Comparison of ENCODE assay signal across 1 cellular context in the genomic region with DNA sequence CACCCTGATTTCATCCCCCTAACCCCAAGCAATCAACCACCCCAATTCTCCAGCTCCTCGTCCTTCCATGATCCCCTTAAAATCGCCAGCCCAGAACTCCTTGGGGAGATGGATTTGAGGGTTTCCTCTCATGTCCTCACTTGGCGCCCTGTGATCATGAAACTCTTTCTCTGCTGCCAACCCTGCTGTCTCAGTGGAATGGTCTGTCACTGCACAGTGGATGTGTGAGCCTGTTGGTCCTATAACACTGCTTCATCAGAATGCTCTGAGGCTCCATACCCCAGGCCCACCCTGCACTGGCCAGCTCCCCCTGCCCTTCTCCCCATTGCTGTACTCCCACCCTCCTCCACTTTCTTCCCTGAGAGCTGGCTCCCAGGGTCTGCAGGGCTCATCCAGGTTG.
TF ChIP-seq lines count a peak whose summit lies in the region.

No MANE protein-coding gene starts in this region.

TF ChIP-seq in K562, 482 proteins besides CTCF, POLR2A, EP300 and RAD21 (continued from another document):
- TF ChIP-seq, protein P1, sequence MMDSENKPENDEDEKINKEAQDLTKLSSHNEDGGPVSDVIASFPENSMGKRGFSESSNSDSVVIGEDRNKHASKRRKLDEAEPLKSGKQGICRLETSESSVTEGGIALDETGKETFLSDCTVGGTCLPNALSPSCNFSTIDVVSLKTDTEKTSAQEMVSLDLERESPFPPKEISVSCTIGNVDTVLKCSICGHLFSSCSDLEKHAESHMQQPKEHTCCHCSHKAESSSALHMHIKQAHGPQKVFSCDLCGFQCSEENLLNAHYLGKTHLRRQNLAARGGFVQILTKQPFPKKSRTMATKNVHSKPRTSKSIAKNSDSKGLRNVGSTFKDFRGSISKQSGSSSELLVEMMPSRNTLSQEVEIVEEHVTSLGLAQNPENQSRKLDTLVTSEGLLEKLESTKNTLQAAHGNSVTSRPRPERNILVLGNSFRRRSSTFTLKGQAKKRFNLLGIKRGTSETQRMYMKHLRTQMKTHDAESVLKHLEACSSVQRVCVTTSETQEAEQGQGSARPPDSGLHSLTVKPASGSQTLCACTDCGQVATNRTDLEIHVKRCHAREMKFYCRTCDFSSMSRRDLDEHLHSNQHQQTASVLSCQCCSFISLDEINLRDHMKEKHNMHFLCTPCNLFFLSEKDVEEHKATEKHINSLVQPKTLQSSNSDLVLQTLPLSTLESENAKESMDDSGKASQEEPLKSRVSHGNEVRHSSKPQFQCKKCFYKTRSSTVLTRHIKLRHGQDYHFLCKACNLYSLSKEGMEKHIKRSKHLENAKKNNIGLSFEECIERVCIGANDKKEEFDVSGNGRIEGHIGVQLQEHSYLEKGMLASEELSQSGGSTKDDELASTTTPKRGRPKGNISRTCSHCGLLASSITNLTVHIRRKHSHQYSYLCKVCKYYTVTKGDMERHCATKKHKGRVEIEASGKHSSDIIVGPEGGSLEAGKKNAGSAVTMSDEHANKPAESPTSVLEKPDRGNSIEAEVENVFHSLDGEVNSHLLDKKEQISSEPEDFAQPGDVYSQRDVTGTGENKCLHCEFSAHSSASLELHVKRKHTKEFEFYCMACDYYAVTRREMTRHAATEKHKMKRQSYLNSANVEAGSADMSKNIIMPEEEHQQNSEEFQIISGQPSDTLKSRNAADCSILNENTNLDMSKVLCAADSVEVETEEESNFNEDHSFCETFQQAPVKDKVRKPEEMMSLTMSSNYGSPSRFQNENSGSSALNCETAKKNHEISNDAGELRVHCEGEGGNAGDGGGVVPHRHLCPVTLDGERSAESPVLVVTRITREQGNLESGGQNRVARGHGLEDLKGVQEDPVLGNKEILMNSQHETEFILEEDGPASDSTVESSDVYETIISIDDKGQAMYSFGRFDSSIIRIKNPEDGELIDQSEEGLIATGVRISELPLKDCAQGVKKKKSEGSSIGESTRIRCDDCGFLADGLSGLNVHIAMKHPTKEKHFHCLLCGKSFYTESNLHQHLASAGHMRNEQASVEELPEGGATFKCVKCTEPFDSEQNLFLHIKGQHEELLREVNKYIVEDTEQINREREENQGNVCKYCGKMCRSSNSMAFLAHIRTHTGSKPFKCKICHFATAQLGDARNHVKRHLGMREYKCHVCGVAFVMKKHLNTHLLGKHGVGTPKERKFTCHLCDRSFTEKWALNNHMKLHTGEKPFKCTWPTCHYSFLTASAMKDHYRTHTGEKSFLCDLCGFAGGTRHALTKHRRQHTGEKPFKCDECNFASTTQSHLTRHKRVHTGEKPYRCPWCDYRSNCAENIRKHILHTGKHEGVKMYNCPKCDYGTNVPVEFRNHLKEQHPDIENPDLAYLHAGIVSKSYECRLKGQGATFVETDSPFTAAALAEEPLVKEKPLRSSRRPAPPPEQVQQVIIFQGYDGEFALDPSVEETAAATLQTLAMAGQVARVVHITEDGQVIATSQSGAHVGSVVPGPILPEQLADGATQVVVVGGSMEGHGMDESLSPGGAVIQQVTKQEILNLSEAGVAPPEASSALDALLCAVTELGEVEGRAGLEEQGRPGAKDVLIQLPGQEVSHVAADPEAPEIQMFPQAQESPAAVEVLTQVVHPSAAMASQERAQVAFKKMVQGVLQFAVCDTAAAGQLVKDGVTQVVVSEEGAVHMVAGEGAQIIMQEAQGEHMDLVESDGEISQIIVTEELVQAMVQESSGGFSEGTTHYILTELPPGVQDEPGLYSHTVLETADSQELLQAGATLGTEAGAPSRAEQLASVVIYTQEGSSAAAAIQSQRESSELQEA (IDR thresholded peaks at IDR 0.05; ENCODE audit: low read depth), result no peak
- no peak for TF ChIP-seq ZC3H11A (IDR thresholded peaks at IDR 0.05; ENCODE audit: low read depth, low read length)
- no peak for TF ChIP-seq ZKSCAN1 (IDR thresholded peaks at IDR 0.05; ENCODE audit: low read depth, low read length)
- no peak for TF ChIP-seq RBM15 (IDR thresholded peaks at IDR 0.05; ENCODE audit: insufficient read depth, low read length)
- no peak for TF ChIP-seq ARID1B (IDR thresholded peaks at IDR 0.05)
- TF ChIP-seq E2F8 (IDR thresholded peaks at IDR 0.05; ENCODE audit: low read depth, partially characterized antibody), result no peak
- no peak for TF ChIP-seq FOXA3 (CRISPR knock-in tag; conservative IDR thresholded peaks at IDR 0.05 in 1 of 2, IDR thresholded peaks at IDR 0.05 in 1 of 2)
- TF ChIP-seq RB1 (IDR thresholded peaks at IDR 0.05; ENCODE audit: low read depth), result no peak
- TF ChIP-seq ZEB2 (IDR thresholded peaks at IDR 0.05), result 0 out of 2 replicates have a peak, but pooled peaks have one; percentile 32
- TF ChIP-seq ZNF134 (CRISPR knock-in tag; conservative IDR thresholded peaks at IDR 0.05), result no peak
- peak; percentile 97 for TF ChIP-seq CBX5 (IDR thresholded peaks at IDR 0.05; ENCODE audit: borderline replicate concordance, low read depth)
- TF ChIP-seq ZNF57 (CRISPR knock-in tag; IDR thresholded peaks at IDR 0.05), result no peak
- no peak for TF ChIP-seq ZNF23 (CRISPR knock-in tag; IDR thresholded peaks at IDR 0.05)
- TF ChIP-seq, protein P2, sequence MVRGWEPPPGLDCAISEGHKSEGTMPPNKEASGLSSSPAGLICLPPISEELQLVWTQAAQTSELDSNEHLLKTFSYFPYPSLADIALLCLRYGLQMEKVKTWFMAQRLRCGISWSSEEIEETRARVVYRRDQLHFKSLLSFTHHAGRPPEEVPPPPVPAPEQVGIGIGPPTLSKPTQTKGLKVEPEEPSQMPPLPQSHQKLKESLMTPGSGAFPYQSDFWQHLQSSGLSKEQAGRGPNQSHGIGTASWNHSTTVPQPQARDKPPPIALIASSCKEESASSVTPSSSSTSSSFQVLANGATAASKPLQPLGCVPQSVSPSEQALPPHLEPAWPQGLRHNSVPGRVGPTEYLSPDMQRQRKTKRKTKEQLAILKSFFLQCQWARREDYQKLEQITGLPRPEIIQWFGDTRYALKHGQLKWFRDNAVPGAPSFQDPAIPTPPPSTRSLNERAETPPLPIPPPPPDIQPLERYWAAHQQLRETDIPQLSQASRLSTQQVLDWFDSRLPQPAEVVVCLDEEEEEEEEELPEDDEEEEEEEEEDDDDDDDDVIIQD (CRISPR knock-in tag; IDR thresholded peaks at IDR 0.05), result no peak
- TF ChIP-seq E2F5 (CRISPR knock-in tag; IDR thresholded peaks at IDR 0.05), result no peak
- TF ChIP-seq MIER1 (IDR thresholded peaks at IDR 0.05; ENCODE audit: low read depth), result no peak
